ENCODE assay signal across 8 cellular contexts in genomic region chr1:42420911-42421585, GRCh38. TPM values are rescaled to one million over a fixed set of nuclear protein-coding genes. Genes with fewer than 3 reads are reported as not detected.
DNase-seq lines count a peak whose midpoint lies in the region; ATAC-seq and TF ChIP-seq lines count a peak whose summit lies in the region.

No MANE protein-coding gene starts in this region.

- TF ChIP-seq CTCF in fibroblast of mammary gland (conservative IDR thresholded peaks at IDR 0.05; ENCODE audit: control insufficient read depth, insufficient read depth, low read depth, low read length) = no peak

- DNase-seq in GM04504 (ENCODE audit: low read depth) (peak; percentile 85), NCI-H69 (lab: John Stamatoyannopoulos, UW) (peak; percentile 94), fibroblast of mammary gland (ENCODE audit: low read depth) (peak; percentile 94), pulmonary artery endothelial cell (ENCODE audit: low read depth, low spot score) (peak; percentile 33), germinal center (ENCODE audit: low spot score) (no peak), GDM1 (lab: John Stamatoyannopoulos, UW) (no peak)
- no peak for DNase-seq in activated CD4-positive, alpha-beta T cell treated with anti-CD3 and anti-CD28 coated beads for 4 hours

- no peak overlapping the region for H3K4me3 ChIP-seq in fibroblast of mammary gland (ENCODE audit: control insufficient read depth, low read depth, low read length)

- no peak for ATAC-seq in HG03139 (IDR thresholded peaks at IDR 0.05; ENCODE audit: unreplicated experiment)

RNA-seq across cellular contexts. Expression of gene ZMYND12, which starts 34.8 kb away (rescaled TPM):
- 0.28 and 0.40 TPM in 2 replicates for total RNA-seq in pulmonary artery endothelial cell

RNA-seq across cellular contexts. Expression of gene PPCS, which starts 35.3 kb away (rescaled TPM):
- total RNA-seq in pulmonary artery endothelial cell = 22.0 and 28.3 TPM in 2 replicates

RNA-seq across cellular contexts. Expression of gene RIMKLA, which starts 40.5 kb away (rescaled TPM):
- 0.04 and 0.07 TPM in 2 replicates for total RNA-seq in pulmonary artery endothelial cell

RNA-seq across cellular contexts. Expression of gene CCDC30, which starts 42.0 kb away (rescaled TPM):
- total RNA-seq in pulmonary artery endothelial cell = 0.53 and 0.60 TPM in 2 replicates

Comparison
In these comparisons a context has a peak if more than half of its experiments do, and no peak if none do; other contexts are left out.
1. DNase-seq: peak in GM04504 (single experiment), NCI-H69 (single experiment), fibroblast of mammary gland (single experiment) and pulmonary artery endothelial cell (single experiment); none in germinal center (single experiment), GDM1 (single experiment) and activated CD4-positive, alpha-beta T cell treated with anti-CD3 and anti-CD28 coated beads for 4 hours (0 of 2).